ENCODE assay signal across 1 cellular context in the genomic region with DNA sequence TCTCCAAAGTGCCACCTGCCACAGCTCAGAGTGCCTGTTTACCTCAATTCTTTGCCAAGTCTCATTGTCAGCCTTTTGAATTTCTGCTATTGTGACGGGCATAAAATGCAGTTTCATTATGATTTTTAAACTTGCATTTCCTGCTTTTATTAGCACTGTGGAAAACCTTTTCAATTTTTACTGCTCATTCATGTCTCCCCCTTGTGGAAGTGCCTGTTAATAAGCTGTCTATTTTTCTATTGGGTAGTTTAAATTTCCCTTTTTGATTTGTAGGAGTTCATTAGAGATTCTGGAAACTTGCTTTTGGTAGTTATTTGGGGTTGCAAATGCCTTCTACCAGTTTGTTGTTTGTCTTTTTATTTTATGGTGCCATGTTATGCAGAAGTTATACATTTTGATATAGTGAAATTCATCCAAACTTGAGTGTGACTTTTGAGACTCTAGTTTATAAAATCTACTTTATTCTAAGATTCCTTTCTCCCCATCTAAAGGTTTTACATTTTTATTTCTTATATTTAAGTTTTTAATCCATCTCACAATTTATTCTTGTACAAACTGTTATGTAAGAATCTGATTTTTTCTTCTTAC.
A peak's percentile ranks its signal among the peaks of the same experiment; 100 is the strongest.
TF ChIP-seq lines count a peak whose summit lies in the region.

No MANE protein-coding gene starts in this region.

TF ChIP-seq in GM12878, 131 proteins besides CTCF, POLR2A, EP300 and RAD21 (continues in another document):
- TF ChIP-seq STAT3 (IDR thresholded peaks at IDR 0.05; ENCODE audit: low read depth, low read length) (no peak), POLR2AphosphoS2 (IDR thresholded peaks at IDR 0.05; ENCODE audit: low read depth, low read length) (no peak), NBN (IDR thresholded peaks at IDR 0.05) (0 out of 2 replicates have a peak, but pooled peaks have one; percentile 34), SMAD5 (IDR thresholded peaks at IDR 0.05; ENCODE audit: low read depth) (no peak), NFYA (IDR thresholded peaks at IDR 0.05; ENCODE audit: borderline replicate concordance, low read depth, low read length) (no peak), SPI1 (IDR thresholded peaks at IDR 0.05; ENCODE audit: borderline replicate concordance, insufficient read depth, low read depth, low read length) (no peak), WRNIP1 (IDR thresholded peaks at IDR 0.05; ENCODE audit: borderline replicate concordance, low read depth, low read length) (no peak), SMC3 (IDR thresholded peaks at IDR 0.05; ENCODE audit: borderline replicate concordance, low read length) (peak; percentile 47; the same call in 1 of the 2 replicates), ZNF207 (IDR thresholded peaks at IDR 0.05; ENCODE audit: borderline replicate concordance) (no peak), KLF5 (IDR thresholded peaks at IDR 0.05; ENCODE audit: partially characterized antibody) (no peak), ZNF217 (IDR thresholded peaks at IDR 0.05) (no peak), ZBED1 (IDR thresholded peaks at IDR 0.05; ENCODE audit: borderline replicate concordance) (no peak), BRCA1 (IDR thresholded peaks at IDR 0.05; ENCODE audit: low read depth, low read length) (no peak), CREM (IDR thresholded peaks at IDR 0.05; ENCODE audit: low read depth) (no peak), JUNB (IDR thresholded peaks at IDR 0.05) (peak; percentile 28; the same call in 1 of the 2 replicates), CHD4 (IDR thresholded peaks at IDR 0.05) (no peak), NR2C1 (IDR thresholded peaks at IDR 0.05) (no peak), ESRRA (IDR thresholded peaks at IDR 0.05; ENCODE audit: low read length) (no peak), NR2F1 (conservative IDR thresholded peaks at IDR 0.05) (no peak), EGR1 (IDR thresholded peaks at IDR 0.05; ENCODE audit: borderline replicate concordance in 1 of 2, low read depth in 2 of 2, low read length in 2 of 2) (no peak), SIN3A (IDR thresholded peaks at IDR 0.05; ENCODE audit: low read depth, low read length) (no peak), CHD2 (IDR thresholded peaks at IDR 0.05; ENCODE audit: borderline replicate concordance, low read depth, low read length) (no peak), NFXL1 (IDR thresholded peaks at IDR 0.05; ENCODE audit: borderline replicate concordance) (no peak), ATF7 (IDR thresholded peaks at IDR 0.05; ENCODE audit: low read depth) (0 out of 2 replicates have a peak, but pooled peaks have one; percentile 9), STAT1 (conservative IDR thresholded peaks at IDR 0.05) (no peak), KDM1A (IDR thresholded peaks at IDR 0.05; ENCODE audit: borderline replicate concordance) (no peak), RELA (IDR thresholded peaks at IDR 0.05; ENCODE audit: borderline replicate concordance, partially characterized antibody) (no peak), BHLHE40 (IDR thresholded peaks at IDR 0.05; ENCODE audit: borderline replicate concordance in 1 of 2, low read depth in 2 of 2, low read length in 1 of 2) (no peak), ZNF24 (IDR thresholded peaks at IDR 0.05) (0 out of 2 replicates have a peak, but pooled peaks have one; percentile 6), CEBPB (IDR thresholded peaks at IDR 0.05; ENCODE audit: borderline replicate concordance in 1 of 2, low read depth in 2 of 2, low read length in 2 of 2) (no peak), FOS (IDR thresholded peaks at IDR 0.05; ENCODE audit: borderline replicate concordance, extremely low read depth, insufficient read length) (no peak), NFIC (IDR thresholded peaks at IDR 0.05; ENCODE audit: low read depth, low read length) (no peak), SRF (IDR thresholded peaks at IDR 0.05; ENCODE audit: low read depth in 2 of 2, low read length in 2 of 2) (no peak), YBX1 (IDR thresholded peaks at IDR 0.05) (no peak), ETV6 (conservative IDR thresholded peaks at IDR 0.05 in 1 of 2, IDR thresholded peaks at IDR 0.05 in 1 of 2; ENCODE audit: borderline replicate concordance in 1 of 2, low read depth in 1 of 2) (peak in 1 of 2 experiments; percentile 22; a peak in 1 of 4 replicates), RUNX3 (IDR thresholded peaks at IDR 0.05; ENCODE audit: low read length) (no peak), POU2F2 (IDR thresholded peaks at IDR 0.05; ENCODE audit: borderline replicate concordance, low read depth, low read length) (no peak)
- TF ChIP-seq, protein P1, sequence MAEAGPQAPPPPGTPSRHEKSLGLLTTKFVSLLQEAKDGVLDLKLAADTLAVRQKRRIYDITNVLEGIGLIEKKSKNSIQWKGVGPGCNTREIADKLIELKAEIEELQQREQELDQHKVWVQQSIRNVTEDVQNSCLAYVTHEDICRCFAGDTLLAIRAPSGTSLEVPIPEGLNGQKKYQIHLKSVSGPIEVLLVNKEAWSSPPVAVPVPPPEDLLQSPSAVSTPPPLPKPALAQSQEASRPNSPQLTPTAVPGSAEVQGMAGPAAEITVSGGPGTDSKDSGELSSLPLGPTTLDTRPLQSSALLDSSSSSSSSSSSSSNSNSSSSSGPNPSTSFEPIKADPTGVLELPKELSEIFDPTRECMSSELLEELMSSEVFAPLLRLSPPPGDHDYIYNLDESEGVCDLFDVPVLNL (IDR thresholded peaks at IDR 0.05; ENCODE audit: low read depth, low read length), result no peak
- TF ChIP-seq, protein P2, sequence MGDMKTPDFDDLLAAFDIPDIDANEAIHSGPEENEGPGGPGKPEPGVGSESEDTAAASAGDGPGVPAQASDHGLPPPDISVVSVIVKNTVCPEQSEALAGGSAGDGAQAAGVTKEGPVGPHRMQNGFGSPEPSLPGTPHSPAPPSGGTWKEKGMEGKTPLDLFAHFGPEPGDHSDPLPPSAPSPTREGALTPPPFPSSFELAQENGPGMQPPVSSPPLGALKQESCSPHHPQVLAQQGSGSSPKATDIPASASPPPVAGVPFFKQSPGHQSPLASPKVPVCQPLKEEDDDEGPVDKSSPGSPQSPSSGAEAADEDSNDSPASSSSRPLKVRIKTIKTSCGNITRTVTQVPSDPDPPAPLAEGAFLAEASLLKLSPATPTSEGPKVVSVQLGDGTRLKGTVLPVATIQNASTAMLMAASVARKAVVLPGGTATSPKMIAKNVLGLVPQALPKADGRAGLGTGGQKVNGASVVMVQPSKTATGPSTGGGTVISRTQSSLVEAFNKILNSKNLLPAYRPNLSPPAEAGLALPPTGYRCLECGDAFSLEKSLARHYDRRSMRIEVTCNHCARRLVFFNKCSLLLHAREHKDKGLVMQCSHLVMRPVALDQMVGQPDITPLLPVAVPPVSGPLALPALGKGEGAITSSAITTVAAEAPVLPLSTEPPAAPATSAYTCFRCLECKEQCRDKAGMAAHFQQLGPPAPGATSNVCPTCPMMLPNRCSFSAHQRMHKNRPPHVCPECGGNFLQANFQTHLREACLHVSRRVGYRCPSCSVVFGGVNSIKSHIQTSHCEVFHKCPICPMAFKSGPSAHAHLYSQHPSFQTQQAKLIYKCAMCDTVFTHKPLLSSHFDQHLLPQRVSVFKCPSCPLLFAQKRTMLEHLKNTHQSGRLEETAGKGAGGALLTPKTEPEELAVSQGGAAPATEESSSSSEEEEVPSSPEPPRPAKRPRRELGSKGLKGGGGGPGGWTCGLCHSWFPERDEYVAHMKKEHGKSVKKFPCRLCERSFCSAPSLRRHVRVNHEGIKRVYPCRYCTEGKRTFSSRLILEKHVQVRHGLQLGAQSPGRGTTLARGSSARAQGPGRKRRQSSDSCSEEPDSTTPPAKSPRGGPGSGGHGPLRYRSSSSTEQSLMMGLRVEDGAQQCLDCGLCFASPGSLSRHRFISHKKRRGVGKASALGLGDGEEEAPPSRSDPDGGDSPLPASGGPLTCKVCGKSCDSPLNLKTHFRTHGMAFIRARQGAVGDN (IDR thresholded peaks at IDR 0.05), result no peak
- TF ChIP-seq, protein P3, sequence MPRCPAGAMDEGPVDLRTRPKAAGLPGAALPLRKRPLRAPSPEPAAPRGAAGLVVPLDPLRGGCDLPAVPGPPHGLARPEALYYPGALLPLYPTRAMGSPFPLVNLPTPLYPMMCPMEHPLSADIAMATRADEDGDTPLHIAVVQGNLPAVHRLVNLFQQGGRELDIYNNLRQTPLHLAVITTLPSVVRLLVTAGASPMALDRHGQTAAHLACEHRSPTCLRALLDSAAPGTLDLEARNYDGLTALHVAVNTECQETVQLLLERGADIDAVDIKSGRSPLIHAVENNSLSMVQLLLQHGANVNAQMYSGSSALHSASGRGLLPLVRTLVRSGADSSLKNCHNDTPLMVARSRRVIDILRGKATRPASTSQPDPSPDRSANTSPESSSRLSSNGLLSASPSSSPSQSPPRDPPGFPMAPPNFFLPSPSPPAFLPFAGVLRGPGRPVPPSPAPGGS (IDR thresholded peaks at IDR 0.05; ENCODE audit: borderline replicate concordance, insufficient read depth, low read depth, low read length, poor library complexity, severe bottlenecking), result no peak
- TF ChIP-seq, protein P4, sequence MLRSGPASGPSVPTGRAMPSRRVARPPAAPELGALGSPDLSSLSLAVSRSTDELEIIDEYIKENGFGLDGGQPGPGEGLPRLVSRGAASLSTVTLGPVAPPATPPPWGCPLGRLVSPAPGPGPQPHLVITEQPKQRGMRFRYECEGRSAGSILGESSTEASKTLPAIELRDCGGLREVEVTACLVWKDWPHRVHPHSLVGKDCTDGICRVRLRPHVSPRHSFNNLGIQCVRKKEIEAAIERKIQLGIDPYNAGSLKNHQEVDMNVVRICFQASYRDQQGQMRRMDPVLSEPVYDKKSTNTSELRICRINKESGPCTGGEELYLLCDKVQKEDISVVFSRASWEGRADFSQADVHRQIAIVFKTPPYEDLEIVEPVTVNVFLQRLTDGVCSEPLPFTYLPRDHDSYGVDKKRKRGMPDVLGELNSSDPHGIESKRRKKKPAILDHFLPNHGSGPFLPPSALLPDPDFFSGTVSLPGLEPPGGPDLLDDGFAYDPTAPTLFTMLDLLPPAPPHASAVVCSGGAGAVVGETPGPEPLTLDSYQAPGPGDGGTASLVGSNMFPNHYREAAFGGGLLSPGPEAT (IDR thresholded peaks at IDR 0.05; ENCODE audit: low read depth), result peak; percentile 44; the same call in 1 of the 2 replicates
- TF ChIP-seq, protein P5, sequence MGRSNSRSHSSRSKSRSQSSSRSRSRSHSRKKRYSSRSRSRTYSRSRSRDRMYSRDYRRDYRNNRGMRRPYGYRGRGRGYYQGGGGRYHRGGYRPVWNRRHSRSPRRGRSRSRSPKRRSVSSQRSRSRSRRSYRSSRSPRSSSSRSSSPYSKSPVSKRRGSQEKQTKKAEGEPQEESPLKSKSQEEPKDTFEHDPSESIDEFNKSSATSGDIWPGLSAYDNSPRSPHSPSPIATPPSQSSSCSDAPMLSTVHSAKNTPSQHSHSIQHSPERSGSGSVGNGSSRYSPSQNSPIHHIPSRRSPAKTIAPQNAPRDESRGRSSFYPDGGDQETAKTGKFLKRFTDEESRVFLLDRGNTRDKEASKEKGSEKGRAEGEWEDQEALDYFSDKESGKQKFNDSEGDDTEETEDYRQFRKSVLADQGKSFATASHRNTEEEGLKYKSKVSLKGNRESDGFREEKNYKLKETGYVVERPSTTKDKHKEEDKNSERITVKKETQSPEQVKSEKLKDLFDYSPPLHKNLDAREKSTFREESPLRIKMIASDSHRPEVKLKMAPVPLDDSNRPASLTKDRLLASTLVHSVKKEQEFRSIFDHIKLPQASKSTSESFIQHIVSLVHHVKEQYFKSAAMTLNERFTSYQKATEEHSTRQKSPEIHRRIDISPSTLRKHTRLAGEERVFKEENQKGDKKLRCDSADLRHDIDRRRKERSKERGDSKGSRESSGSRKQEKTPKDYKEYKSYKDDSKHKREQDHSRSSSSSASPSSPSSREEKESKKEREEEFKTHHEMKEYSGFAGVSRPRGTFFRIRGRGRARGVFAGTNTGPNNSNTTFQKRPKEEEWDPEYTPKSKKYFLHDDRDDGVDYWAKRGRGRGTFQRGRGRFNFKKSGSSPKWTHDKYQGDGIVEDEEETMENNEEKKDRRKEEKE (IDR thresholded peaks at IDR 0.05), result no peak
- TF ChIP-seq, protein P6, sequence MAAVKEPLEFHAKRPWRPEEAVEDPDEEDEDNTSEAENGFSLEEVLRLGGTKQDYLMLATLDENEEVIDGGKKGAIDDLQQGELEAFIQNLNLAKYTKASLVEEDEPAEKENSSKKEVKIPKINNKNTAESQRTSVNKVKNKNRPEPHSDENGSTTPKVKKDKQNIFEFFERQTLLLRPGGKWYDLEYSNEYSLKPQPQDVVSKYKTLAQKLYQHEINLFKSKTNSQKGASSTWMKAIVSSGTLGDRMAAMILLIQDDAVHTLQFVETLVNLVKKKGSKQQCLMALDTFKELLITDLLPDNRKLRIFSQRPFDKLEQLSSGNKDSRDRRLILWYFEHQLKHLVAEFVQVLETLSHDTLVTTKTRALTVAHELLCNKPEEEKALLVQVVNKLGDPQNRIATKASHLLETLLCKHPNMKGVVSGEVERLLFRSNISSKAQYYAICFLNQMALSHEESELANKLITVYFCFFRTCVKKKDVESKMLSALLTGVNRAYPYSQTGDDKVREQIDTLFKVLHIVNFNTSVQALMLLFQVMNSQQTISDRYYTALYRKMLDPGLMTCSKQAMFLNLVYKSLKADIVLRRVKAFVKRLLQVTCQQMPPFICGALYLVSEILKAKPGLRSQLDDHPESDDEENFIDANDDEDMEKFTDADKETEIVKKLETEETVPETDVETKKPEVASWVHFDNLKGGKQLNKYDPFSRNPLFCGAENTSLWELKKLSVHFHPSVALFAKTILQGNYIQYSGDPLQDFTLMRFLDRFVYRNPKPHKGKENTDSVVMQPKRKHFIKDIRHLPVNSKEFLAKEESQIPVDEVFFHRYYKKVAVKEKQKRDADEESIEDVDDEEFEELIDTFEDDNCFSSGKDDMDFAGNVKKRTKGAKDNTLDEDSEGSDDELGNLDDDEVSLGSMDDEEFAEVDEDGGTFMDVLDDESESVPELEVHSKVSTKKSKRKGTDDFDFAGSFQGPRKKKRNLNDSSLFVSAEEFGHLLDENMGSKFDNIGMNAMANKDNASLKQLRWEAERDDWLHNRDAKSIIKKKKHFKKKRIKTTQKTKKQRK (IDR thresholded peaks at IDR 0.05; ENCODE audit: low read depth, low read length), result no peak
- TF ChIP-seq, protein P7, sequence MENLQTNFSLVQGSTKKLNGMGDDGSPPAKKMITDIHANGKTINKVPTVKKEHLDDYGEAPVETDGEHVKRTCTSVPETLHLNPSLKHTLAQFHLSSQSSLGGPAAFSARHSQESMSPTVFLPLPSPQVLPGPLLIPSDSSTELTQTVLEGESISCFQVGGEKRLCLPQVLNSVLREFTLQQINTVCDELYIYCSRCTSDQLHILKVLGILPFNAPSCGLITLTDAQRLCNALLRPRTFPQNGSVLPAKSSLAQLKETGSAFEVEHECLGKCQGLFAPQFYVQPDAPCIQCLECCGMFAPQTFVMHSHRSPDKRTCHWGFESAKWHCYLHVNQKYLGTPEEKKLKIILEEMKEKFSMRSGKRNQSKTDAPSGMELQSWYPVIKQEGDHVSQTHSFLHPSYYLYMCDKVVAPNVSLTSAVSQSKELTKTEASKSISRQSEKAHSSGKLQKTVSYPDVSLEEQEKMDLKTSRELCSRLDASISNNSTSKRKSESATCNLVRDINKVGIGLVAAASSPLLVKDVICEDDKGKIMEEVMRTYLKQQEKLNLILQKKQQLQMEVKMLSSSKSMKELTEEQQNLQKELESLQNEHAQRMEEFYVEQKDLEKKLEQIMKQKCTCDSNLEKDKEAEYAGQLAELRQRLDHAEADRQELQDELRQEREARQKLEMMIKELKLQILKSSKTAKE (IDR thresholded peaks at IDR 0.05; ENCODE audit: low read depth, poor library complexity, severe bottlenecking), result no peak
- TF ChIP-seq, protein P8, sequence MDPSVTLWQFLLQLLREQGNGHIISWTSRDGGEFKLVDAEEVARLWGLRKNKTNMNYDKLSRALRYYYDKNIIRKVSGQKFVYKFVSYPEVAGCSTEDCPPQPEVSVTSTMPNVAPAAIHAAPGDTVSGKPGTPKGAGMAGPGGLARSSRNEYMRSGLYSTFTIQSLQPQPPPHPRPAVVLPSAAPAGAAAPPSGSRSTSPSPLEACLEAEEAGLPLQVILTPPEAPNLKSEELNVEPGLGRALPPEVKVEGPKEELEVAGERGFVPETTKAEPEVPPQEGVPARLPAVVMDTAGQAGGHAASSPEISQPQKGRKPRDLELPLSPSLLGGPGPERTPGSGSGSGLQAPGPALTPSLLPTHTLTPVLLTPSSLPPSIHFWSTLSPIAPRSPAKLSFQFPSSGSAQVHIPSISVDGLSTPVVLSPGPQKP (IDR thresholded peaks at IDR 0.05; ENCODE audit: low read depth, low read length), result no peak
